ENCODE assay signal across 8 cellular contexts in genomic region chr20:57395111-57395959, GRCh38. TPM values are rescaled to one million over a fixed set of nuclear protein-coding genes. Genes with fewer than 3 reads are reported as not detected.
DNase-seq lines count a peak whose midpoint lies in the region; ATAC-seq and TF ChIP-seq lines count a peak whose summit lies in the region.

No MANE protein-coding gene starts in this region.

- peaks cover 78% of the 10 kb centered on the region for H3K79me2 ChIP-seq in GM23338 (replicated peaks; ENCODE audit: insufficient read depth)

- peaks cover 23% of the 10 kb centered on the region for H4K20me1 ChIP-seq in GM23338 (replicated peaks; ENCODE audit: insufficient read depth)

- H3K4me3 Mint-ChIP-seq in GM23338, result 0 out of 3 replicates have a peak overlapping the region, but pooled peaks have one; percentile 16

- peak overlapping the region; percentile 94 for H3K27ac Mint-ChIP-seq in GM23338

- H3K27me3 Mint-ChIP-seq in GM23338 (ENCODE audit: insufficient read depth, low read depth, poor library complexity), result peaks cover 13% of the 10 kb centered on the region

- peaks cover 60% of the 10 kb centered on the region for H3K36me3 Mint-ChIP-seq in GM23338 (ENCODE audit: low read depth)

- TF ChIP-seq CTCF in GM23338 (conservative IDR thresholded peaks at IDR 0.05; ENCODE audit: low read depth in 2 of 2) (no peak), adrenal gland (IDR thresholded peaks at IDR 0.05) (no peak), heart left ventricle (IDR thresholded peaks at IDR 0.05) (no peak)

- H3K4me1 ChIP-seq in GM23338 (ENCODE audit: insufficient read depth) (no peaks in the 10 kb centered on the region; the same call in 1 of the 2 replicates), adrenal gland (replicated peaks in 1 of 2) (peaks cover 25 to 55% of the 10 kb centered on the region in 2 donors), heart left ventricle (peaks cover 26 to 96% (median 83%) of the 10 kb centered on the region in 12 donors)

- H3K36me3 ChIP-seq in GM23338 (ENCODE audit: insufficient read depth) (peaks cover 7% of the 10 kb centered on the region; the same call in 1 of the 2 replicates), adrenal gland (replicated peaks in 1 of 2) (peaks cover 0 to 4% of the 10 kb centered on the region in 2 donors), heart left ventricle (peaks cover 0 to 52% (median 14%) of the 10 kb centered on the region in 9 donors)

- DNase-seq in GM23338 (ENCODE audit: low spot score) (no peak), adrenal gland (peak; percentile 87 to 95 (median 92)), heart left ventricle (peak; percentile 84 to 90 (median 86)), posterior vena cava (ENCODE audit: low spot score) (peak; percentile 93), KBM-7 (no peak), NCI-H146 treated with DMSO at 0.1 percent for 48 hours (lab: John Stamatoyannopoulos, UW; ENCODE audit: unreplicated experiment) (no peak)

- H3F3A ChIP-seq in GM23338 (replicated peaks; ENCODE audit: low read depth), result no peaks in the 10 kb centered on the region

- H3K4me2 ChIP-seq in GM23338, result peak overlapping the region; percentile 38; the same call in 1 of the 2 replicates

- no peak overlapping the region for H2AFZ ChIP-seq in GM23338

- peak in 1 of 2 donors; percentile 77 for TF ChIP-seq POLR2A in adrenal gland (IDR thresholded peaks at IDR 0.05)
- TF ChIP-seq POLR2A in heart left ventricle (IDR thresholded peaks at IDR 0.05), result peak in 1 of 2 donors; percentile 32

- H3K9me3 ChIP-seq in adrenal gland (replicated peaks in 1 of 3) (no peaks in the 10 kb centered on the region), heart left ventricle (no peaks in the 10 kb centered on the region)

- 36 to 74% (median 50%) methylated on average over 13 to 31 of the region's 31 CpGs for WGBS in adrenal gland, 4 donors
- WGBS in heart left ventricle, 4 donors, result 34 to 44% (median 38%) methylated on average over 27 to 31 of the region's 31 CpGs

- intact Hi-C loops in adrenal gland (cut with DNase I) (no loop called here), heart left ventricle (cut with DNase I) (loop anchor here in 7 of 10 donors (2.0 to 10.0 kb wide), 6 partner anchors 37 to 319 kb away; partner anchors contain the start of gene PMEPA1 (in 1 of the 7)), posterior vena cava (cut with DNase I) (loop anchor here in 1 of 2 donors (5.0 to 10.0 kb wide), 2 partner anchors 49 to 1012 kb away; no protein-coding TSS in a partner anchor)

- H3K27me3 ChIP-seq in GM23338 (ENCODE audit: insufficient read depth) (no peaks in the 10 kb centered on the region), adrenal gland (no peaks in the 10 kb centered on the region), heart left ventricle (no peaks in the 10 kb centered on the region)

- peaks cover 42% of the 10 kb centered on the region for H3K4me1 Mint-ChIP-seq in GM23338

- 0 out of 2 replicates have a peak overlapping the region, but pooled peaks have one; percentile 14 for H3K27ac ChIP-seq in GM23338 (ENCODE audit: low read depth)
- peak overlapping the region; percentile 61 to 93 (median 82) for H3K27ac ChIP-seq in adrenal gland
- peak overlapping the region; percentile 72 to 97 (median 90) for H3K27ac ChIP-seq in heart left ventricle

- H3K9me3 Mint-ChIP-seq in GM23338, result no peaks in the 10 kb centered on the region

- in situ Hi-C loops in KBM-7 (cut with MboI; ENCODE audit: low pct_unique_long_range_greater_than_20kb, low sequenced_read_pairs), result no loop called here

- peak; percentile 59 for ATAC-seq in GM23338
- peak; percentile 56 to 72 (median 60) for ATAC-seq in heart left ventricle
- ATAC-seq in HG03108 (IDR thresholded peaks at IDR 0.05; ENCODE audit: unreplicated experiment), result no peak
- ATAC-seq in GM19023 (IDR thresholded peaks at IDR 0.05; ENCODE audit: unreplicated experiment), result no peak

- H3K4me3 ChIP-seq in GM23338 (no peak overlapping the region), adrenal gland (peak overlapping the region in 1 of 4 donors; percentile 23), heart left ventricle (peak overlapping the region in 7 of 12 donors; percentile 6 to 30 (median 27))

- H3K9me2 ChIP-seq in GM23338 (ENCODE audit: insufficient read depth), result no peaks in the 10 kb centered on the region

TF ChIP-seq in GM23338, 12 proteins besides CTCF, POLR2A, EP300 and RAD21 (continues in another document):
- TF ChIP-seq NANOG (IDR thresholded peaks at IDR 0.05; ENCODE audit: borderline replicate concordance) (no peak), ZNF114 (CRISPR knock-in tag; IDR thresholded peaks at IDR 0.05) (no peak), CREB1 (CRISPR knock-in tag; IDR thresholded peaks at IDR 0.05; ENCODE audit: low read depth) (no peak), STAT1 (IDR thresholded peaks at IDR 0.05; ENCODE audit: unreplicated experiment) (no peak)
- TF ChIP-seq, protein P1, sequence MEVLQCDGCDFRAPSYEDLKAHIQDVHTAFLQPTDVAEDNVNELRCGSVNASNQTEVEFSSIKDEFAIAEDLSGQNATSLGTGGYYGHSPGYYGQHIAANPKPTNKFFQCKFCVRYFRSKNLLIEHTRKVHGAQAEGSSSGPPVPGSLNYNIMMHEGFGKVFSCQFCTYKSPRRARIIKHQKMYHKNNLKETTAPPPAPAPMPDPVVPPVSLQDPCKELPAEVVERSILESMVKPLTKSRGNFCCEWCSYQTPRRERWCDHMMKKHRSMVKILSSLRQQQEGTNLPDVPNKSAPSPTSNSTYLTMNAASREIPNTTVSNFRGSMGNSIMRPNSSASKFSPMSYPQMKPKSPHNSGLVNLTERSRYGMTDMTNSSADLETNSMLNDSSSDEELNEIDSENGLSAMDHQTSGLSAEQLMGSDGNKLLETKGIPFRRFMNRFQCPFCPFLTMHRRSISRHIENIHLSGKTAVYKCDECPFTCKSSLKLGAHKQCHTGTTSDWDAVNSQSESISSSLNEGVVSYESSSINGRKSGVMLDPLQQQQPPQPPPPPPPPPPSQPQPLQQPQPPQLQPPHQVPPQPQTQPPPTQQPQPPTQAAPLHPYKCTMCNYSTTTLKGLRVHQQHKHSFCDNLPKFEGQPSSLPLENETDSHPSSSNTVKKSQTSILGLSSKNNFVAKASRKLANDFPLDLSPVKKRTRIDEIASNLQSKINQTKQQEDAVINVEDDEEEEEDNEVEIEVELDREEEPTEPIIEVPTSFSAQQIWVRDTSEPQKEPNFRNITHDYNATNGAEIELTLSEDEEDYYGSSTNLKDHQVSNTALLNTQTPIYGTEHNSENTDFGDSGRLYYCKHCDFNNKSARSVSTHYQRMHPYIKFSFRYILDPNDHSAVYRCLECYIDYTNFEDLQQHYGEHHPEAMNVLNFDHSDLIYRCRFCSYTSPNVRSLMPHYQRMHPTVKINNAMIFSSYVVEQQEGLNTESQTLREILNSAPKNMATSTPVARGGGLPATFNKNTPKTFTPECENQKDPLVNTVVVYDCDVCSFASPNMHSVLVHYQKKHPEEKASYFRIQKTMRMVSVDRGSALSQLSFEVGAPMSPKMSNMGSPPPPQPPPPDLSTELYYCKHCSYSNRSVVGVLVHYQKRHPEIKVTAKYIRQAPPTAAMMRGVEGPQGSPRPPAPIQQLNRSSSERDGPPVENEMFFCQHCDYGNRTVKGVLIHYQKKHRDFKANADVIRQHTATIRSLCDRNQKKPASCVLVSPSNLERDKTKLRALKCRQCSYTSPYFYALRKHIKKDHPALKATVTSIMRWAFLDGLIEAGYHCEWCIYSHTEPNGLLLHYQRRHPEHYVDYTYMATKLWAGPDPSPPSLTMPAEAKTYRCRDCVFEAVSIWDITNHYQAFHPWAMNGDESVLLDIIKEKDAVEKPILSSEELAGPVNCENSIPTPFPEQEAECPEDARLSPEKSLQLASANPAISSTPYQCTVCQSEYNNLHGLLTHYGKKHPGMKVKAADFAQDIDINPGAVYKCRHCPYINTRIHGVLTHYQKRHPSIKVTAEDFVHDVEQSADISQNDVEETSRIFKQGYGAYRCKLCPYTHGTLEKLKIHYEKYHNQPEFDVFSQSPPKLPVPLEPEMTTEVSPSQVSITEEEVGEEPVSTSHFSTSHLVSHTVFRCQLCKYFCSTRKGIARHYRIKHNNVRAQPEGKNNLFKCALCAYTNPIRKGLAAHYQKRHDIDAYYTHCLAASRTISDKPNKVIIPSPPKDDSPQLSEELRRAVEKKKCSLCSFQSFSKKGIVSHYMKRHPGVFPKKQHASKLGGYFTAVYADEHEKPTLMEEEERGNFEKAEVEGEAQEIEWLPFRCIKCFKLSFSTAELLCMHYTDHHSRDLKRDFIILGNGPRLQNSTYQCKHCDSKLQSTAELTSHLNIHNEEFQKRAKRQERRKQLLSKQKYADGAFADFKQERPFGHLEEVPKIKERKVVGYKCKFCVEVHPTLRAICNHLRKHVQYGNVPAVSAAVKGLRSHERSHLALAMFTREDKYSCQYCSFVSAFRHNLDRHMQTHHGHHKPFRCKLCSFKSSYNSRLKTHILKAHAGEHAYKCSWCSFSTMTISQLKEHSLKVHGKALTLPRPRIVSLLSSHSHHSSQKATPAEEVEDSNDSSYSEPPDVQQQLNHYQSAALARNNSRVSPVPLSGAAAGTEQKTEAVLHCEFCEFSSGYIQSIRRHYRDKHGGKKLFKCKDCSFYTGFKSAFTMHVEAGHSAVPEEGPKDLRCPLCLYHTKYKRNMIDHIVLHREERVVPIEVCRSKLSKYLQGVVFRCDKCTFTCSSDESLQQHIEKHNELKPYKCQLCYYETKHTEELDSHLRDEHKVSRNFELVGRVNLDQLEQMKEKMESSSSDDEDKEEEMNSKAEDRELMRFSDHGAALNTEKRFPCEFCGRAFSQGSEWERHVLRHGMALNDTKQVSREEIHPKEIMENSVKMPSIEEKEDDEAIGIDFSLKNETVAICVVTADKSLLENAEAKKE (CRISPR knock-in tag; IDR thresholded peaks at IDR 0.05), result no peak

RNA-seq across cellular contexts. Expression of gene RBM38, which starts 4.1 kb away (rescaled TPM):
- 77.6 and 80.5 TPM in 2 replicates for total RNA-seq in GM23338 (2014; rRNA removed; shearing (Covaris generic))
- polyA plus RNA-seq in GM23338 (2016; fragmentation: Nextera tagmentation; extraction: Ambion mirVana) (22.9 and 32.6 TPM in 2 replicates), adrenal gland (10 to 100 TPM in 2 of 3 donors, 1 to 10 TPM in 1; 3.0 to 24.1 (median 10.5) TPM), heart left ventricle (100 to 1,000 TPM in 1 of 2 donors, 10 to 100 TPM in 1; 68.5 to 112 TPM)
- total RNA-seq in adrenal gland (10 to 100 TPM in 7 of 8 donors, 1 to 10 TPM in 1; 7.2 to 25.9 (median 14.1) TPM), heart left ventricle (10 to 100 TPM; 45.6 to 97.9 (median 62.3) TPM), posterior vena cava (10 to 100 TPM; 26.5 to 32.7 TPM)

RNA-seq across cellular contexts. Expression of gene RAE1, which starts 44.3 kb away (rescaled TPM):
- total RNA-seq in GM23338 (2014; rRNA removed; shearing (Covaris generic)), result 43.3 and 59.7 TPM in 2 replicates
- polyA plus RNA-seq in GM23338 (2016; fragmentation: Nextera tagmentation; extraction: Ambion mirVana), result 33.0 and 35.4 TPM in 2 replicates
- total RNA-seq in adrenal gland, result 10 to 100 TPM; 14.4 to 25.9 (median 22.5) TPM
- polyA plus RNA-seq in adrenal gland, result 10 to 100 TPM in 1 of 3 donors, 1 to 10 TPM in 2; 8.8 to 46.9 (median 9.7) TPM
- 10 to 100 TPM; 12.9 to 18.6 (median 15.5) TPM for total RNA-seq in heart left ventricle
- 10 to 100 TPM in 1 of 2 donors, 1 to 10 TPM in 1; 7.5 to 26.8 TPM for polyA plus RNA-seq in heart left ventricle
- total RNA-seq in posterior vena cava, result 10 to 100 TPM; 10.6 to 14.3 TPM

Comparison
In these comparisons a context has a peak if more than half of its experiments do, and no peak if none do; other contexts are left out.
1. ATAC-seq: peak in GM23338 (single experiment) and heart left ventricle (4 of 4); none in HG03108 (single experiment) and GM19023 (single experiment).
2. DNase-seq: peak in adrenal gland (7 of 7), heart left ventricle (5 of 5) and posterior vena cava (single experiment); none in GM23338 (single experiment), KBM-7 (single experiment) and NCI-H146 treated with DMSO at 0.1 percent for 48 hours (single experiment).
3. H3K27ac ChIP-seq: peak in every context shown above with its lines; median percentile 90 in heart left ventricle; 82 in adrenal gland; 14 in GM23338.
4. intact Hi-C loops: an anchor here in heart left ventricle (2.0 to 10.0 kb wide); none called in adrenal gland.